ENCODE assay signal across 1 cellular context in the genomic region with DNA sequence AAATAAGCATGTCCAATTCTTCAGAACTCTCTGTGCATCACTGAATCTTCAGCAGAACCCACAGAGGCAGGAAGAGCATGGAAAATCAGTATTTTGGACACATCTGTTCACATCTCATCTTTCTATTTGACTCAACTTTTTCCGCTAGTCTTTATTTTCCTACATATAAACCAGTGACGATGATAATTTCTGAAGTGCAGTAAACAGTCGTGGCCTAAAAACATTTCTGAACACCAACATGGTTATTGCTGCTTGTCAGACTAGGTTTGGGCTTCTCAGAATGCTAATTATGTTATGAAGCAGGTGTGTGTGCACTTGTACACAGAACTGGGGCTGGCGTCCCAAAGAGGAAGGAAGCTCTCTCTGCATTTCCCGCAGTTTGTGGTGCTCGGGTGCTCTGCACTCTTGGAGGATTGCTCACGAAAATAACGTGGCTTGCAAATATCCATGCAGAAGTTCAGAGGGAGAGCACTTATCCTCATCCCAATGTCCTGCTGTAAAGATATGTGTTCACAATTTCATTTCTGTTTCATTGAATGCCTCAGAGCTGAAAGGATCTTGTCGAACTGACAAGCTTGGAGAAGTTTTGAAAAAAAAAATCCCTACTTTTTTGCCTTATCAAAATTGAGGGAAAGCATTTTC.
TF ChIP-seq lines count a peak whose summit lies in the region.

No MANE protein-coding gene starts in this region.

TF ChIP-seq in GM12891, 5 proteins besides CTCF, POLR2A, EP300 and RAD21 (continued from another document):
- TF ChIP-seq SPI1 (IDR thresholded peaks at IDR 0.05; ENCODE audit: low read depth, low read length) = no peak
- TF ChIP-seq TAF1 (IDR thresholded peaks at IDR 0.05; ENCODE audit: low read depth, low read length) = no peak
TF ChIP-seq in GM12891: peak in this region for 0.
